ENCODE assay signal across 8 cellular contexts in the genomic region with DNA sequence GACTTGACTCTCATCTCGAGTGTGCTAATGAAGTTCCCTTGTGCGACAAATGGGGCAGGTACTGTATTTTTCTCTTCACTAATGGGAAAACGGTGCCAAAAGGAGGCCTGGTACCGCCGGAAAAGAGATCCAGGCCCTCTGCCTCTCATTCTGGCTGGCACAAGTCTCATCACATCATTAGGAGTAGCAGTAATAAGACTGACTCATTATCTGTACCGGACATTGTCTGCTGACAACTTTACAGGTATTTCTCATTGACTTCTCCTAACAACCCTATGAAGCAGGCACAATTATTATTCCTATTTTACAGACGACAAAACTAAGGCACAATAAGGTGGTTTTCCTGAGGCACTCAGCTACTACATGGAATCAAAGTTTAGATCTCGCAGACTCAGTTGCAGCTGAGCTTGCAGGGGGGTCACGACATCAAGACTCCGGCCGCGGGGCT. TPM values are rescaled to one million over a fixed set of nuclear protein-coding genes. Genes with fewer than 3 reads are reported as not detected.
A peak's percentile ranks its signal among the peaks of the same experiment; 100 is the strongest.
DNase-seq lines count a peak whose midpoint lies in the region; TF ChIP-seq lines count a peak whose summit lies in the region.

No MANE protein-coding gene starts in this region.

- no peak for TF ChIP-seq CTCF in spleen (IDR thresholded peaks at IDR 0.05 in 8 of 11, conservative IDR thresholded peaks at IDR 0.05 in 3 of 11)

- H3K27me3 ChIP-seq in Karpas-422 (ENCODE audit: low read length) (no peaks in the 10 kb centered on the region), iPS-15b (ENCODE audit: control insufficient read depth, insufficient read depth, low read length) (peaks cover 3% of the 10 kb centered on the region), spleen (replicated peaks in 1 of 7) (no peaks in the 10 kb centered on the region)

- peak overlapping the region; percentile 82 for H3K9ac ChIP-seq in Karpas-422 (ENCODE audit: low read length)
- H3K9ac ChIP-seq in iPS-15b (ENCODE audit: low read depth, low read length), result peak overlapping the region; percentile 51

- H3K9me3 ChIP-seq in Karpas-422 (ENCODE audit: low read length) (no peaks in the 10 kb centered on the region), iPS-15b (ENCODE audit: control insufficient read depth, insufficient read depth, low read length) (no peaks in the 10 kb centered on the region), spleen (no peaks in the 10 kb centered on the region)

- peaks cover 49% of the 10 kb centered on the region for H3K79me2 ChIP-seq in Karpas-422 (ENCODE audit: low read length)

- peak overlapping the region; percentile 83 for H3K4me2 ChIP-seq in Karpas-422 (ENCODE audit: low read depth, low read length, poor library complexity, severe bottlenecking)

- intact Hi-C loops in spleen (cut with DNase I; ENCODE audit: low total_unique reads), result no loop called here

- H2AFZ ChIP-seq in Karpas-422 (ENCODE audit: low read length), result peak overlapping the region; percentile 60; the same call in 1 of the 2 replicates

- DNase-seq in NCI-H2107 treated with DMSO at 0.1 percent for 48 hours (lab: John Stamatoyannopoulos, UW; ENCODE audit: unreplicated experiment) (peak; percentile 8), NCI-H2107 (lab: John Stamatoyannopoulos, UW) (no peak), Karpas-422 (peak; percentile 56), amniotic epithelial cell (ENCODE audit: low read depth) (peak; percentile 32), spleen (no peak), inferior parietal cortex (ENCODE audit: extremely low spot score) (no peak), SK-N-DZ (ENCODE audit: low spot score) (no peak)

- H3K4me1 ChIP-seq in Karpas-422 (ENCODE audit: low read length) (peaks cover 38% of the 10 kb centered on the region), iPS-15b (ENCODE audit: control insufficient read depth, insufficient read depth, low read length) (peaks cover 4% of the 10 kb centered on the region), spleen (peaks cover 26 to 69% (median 48%) of the 10 kb centered on the region in 6 donors)

- peaks cover 6% of the 10 kb centered on the region; the same call in 1 of the 2 replicates for H3K36me3 ChIP-seq in Karpas-422 (ENCODE audit: insufficient read depth, low read length)
- H3K36me3 ChIP-seq in iPS-15b (ENCODE audit: control insufficient read depth, insufficient read depth, low read length), result no peaks in the 10 kb centered on the region
- H3K36me3 ChIP-seq in spleen, result peaks cover 0 to 18% (median 0%) of the 10 kb centered on the region in 6 donors

- no peaks in the 10 kb centered on the region for H3K9me2 ChIP-seq in Karpas-422 (replicated peaks; ENCODE audit: insufficient read depth, low read length)

- TF ChIP-seq POLR2A in spleen (IDR thresholded peaks at IDR 0.05), result no peak

- no peaks in the 10 kb centered on the region for H4K20me1 ChIP-seq in Karpas-422 (ENCODE audit: insufficient read depth, low read depth, low read length)

- peak overlapping the region; percentile 14; the same call in 1 of the 2 replicates for H3K27ac ChIP-seq in Karpas-422 (ENCODE audit: low read length)
- peak overlapping the region; percentile 90 to 99 (median 98) for H3K27ac ChIP-seq in spleen

- H3K4me3 ChIP-seq in Karpas-422 (ENCODE audit: low read length) (peak overlapping the region; percentile 77), iPS-15b (ENCODE audit: low read depth, low read length) (peak overlapping the region; percentile 88), spleen (peak overlapping the region; percentile 76 to 96 (median 84))

- 1 to 4% (median 3%) methylated on average over 9 to 12 of the region's 12 CpGs for WGBS in spleen, 5 donors

RNA-seq across cellular contexts. Expression of a gene that starts 0.7 kb away (rescaled TPM):
- total RNA-seq in Karpas-422 (2014; rRNA removed; shearing (Covaris generic); ENCODE audit: low replicate concordance), result 20.4 and 44.1 TPM in 2 replicates
- total RNA-seq in spleen, result 10 to 100 TPM; 35.9 to 75.6 (median 46.7) TPM
- polyA plus RNA-seq in spleen, result 10 to 100 TPM; 11.0 to 12.8 (median 12.2) TPM
- 33.2 and 37.8 TPM in 2 replicates for polyA plus RNA-seq in SK-N-DZ (2014; cell fraction: cytosol; rRNA removed)
- polyA plus RNA-seq in SK-N-DZ (2014; cell fraction: nucleus; rRNA removed), result 40.6 and 68.8 TPM in 2 replicates

Comparison
In these comparisons a context has a peak if more than half of its experiments do, and no peak if none do; other contexts are left out.
1. DNase-seq: peak in NCI-H2107 treated with DMSO at 0.1 percent for 48 hours (single experiment), Karpas-422 (single experiment) and amniotic epithelial cell (single experiment); none in NCI-H2107 (single experiment), spleen (single experiment), inferior parietal cortex (single experiment) and SK-N-DZ (single experiment).
2. Peak in every context shown above with its lines, with median percentiles within 50 percentile points of each other: H3K4me3 ChIP-seq.